ENCODE assay signal across 11 cellular contexts in the genomic region with DNA sequence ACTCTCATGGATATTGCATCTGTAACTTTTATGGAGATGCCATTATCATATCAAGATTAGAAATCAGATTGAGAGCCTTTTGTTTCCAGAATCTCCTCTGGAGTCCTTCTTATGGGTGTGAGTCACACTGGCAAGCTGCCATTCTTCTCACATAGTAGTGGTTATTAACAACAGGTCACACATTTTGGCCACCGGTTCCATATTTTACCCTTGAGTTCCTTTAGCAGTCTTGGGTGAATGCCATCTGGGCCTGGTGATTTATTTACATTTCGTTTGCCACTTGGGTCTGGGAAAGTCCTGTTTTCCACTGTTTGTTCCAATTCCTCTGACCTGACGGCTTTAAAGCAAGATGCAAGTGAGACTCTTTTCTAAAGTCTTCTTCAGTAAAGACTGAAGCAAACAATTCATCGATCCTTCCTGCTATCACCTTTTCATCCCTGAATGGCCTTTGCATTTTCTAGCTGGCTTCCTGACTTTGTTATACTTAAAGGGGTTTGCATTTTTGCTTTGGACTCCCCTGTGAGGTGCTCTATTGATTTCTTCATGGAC.
A peak's percentile ranks its signal among the peaks of the same experiment; 100 is the strongest.
DNase-seq lines count a peak whose midpoint lies in the region; ATAC-seq, FAIRE-seq and TF ChIP-seq lines count a peak whose summit lies in the region.
"Had no signal": no experiment of that assay in that cellular context is flagged by ENCODE, and none has a peak within 500 bp of the region (broad histone marks: within the 10 kb centered on the region; RNA-seq: fewer than 3 reads in every experiment).

No MANE protein-coding gene starts in this region.

- TF ChIP-seq CTCF in astrocyte of the spinal cord (IDR thresholded peaks at IDR 0.05; ENCODE audit: low read depth, low read length) (no peak), left lung (IDR thresholded peaks at IDR 0.05) (no peak)

- H3K4me1 ChIP-seq in HUES64 (ENCODE audit: insufficient read depth, low read length) (peaks cover 22% of the 10 kb centered on the region), left lung (peaks cover 3 to 10% of the 10 kb centered on the region in 2 donors)

- ATAC-seq in left lung = peak; percentile 79
- ATAC-seq in HG02970 (IDR thresholded peaks at IDR 0.05; ENCODE audit: low FRiP score, unreplicated experiment) = no peak
- no peak for ATAC-seq in GM19324 (IDR thresholded peaks at IDR 0.05; ENCODE audit: low FRiP score, unreplicated experiment)
- ATAC-seq: activated T-helper 17 cell treated with anti-CD3 and anti-CD28 coated beads, Interleukin-2, amount 50 U/mL, for 72 hours had no signal

- H3K4me3 ChIP-seq in HUES64 (ENCODE audit: low read length) (no peak overlapping the region), astrocyte of the spinal cord (ENCODE audit: low read depth, low read length) (no peak overlapping the region), left lung (no peak overlapping the region)

- in situ Hi-C loops in astrocyte of the spinal cord (cut with HindIII; ENCODE audit: low sequenced_read_pairs) = no loop called here

- H3K36me3 ChIP-seq in HUES64 (ENCODE audit: insufficient read depth, low read length) (no peaks in the 10 kb centered on the region), left lung (no peaks in the 10 kb centered on the region)
- H3K36me3 ChIP-seq: neutrophil had no signal

- no peaks in the 10 kb centered on the region for H3K27me3 ChIP-seq in HUES64 (ENCODE audit: insufficient read depth, low read length)
- H3K27me3 ChIP-seq in left lung = no peaks in the 10 kb centered on the region
- H3K27me3 ChIP-seq: neutrophil had no signal

- no peak for TF ChIP-seq POLR2A in GM12891 (IDR thresholded peaks at IDR 0.05; ENCODE audit: low read depth, low read length)

- peak overlapping the region; percentile 77 for H3K27ac ChIP-seq in HUES64 (ENCODE audit: low read depth, low read length)
- peak overlapping the region; percentile 30 to 74 for H3K27ac ChIP-seq in left lung
- H3K27ac ChIP-seq: KMS-11, neutrophil had no signal

- peak overlapping the region; percentile 28; the same call in 1 of the 2 replicates for H3K9ac ChIP-seq in HUES64 (ENCODE audit: low read depth, low read length)
- H3K9ac ChIP-seq: KMS-11 had no signal

- 54% methylated on average over 4 of the region's 4 CpGs for WGBS in HUES64

- H3K9me3 ChIP-seq in HUES64 (ENCODE audit: insufficient read depth, low read depth, low read length) (no peaks in the 10 kb centered on the region), left lung (no peaks in the 10 kb centered on the region)
- H3K9me3 ChIP-seq: neutrophil had no signal

- DNase-seq in COLO829 (ENCODE audit: low spot score) = peak; percentile 65
- DNase-seq in astrocyte of the spinal cord (ENCODE audit: low read depth, low spot score) = peak; percentile 95
- DNase-seq in left lung = peak in 1 of 2 donors; percentile 76
- no peak for DNase-seq in GM12891 (ENCODE audit: insufficient read length, low spot score)
- DNase-seq in activated gamma-delta T cell treated with Interleukin-2 at 50 U/mL for 16 hours = no peak

- intact Hi-C loops in left lung (cut with DNase I) = no loop called here

- FAIRE-seq in GM12891 (lab: Jason Lieb, UNC) = no peak

TF ChIP-seq in GM12891, 5 proteins besides CTCF, POLR2A, EP300 and RAD21:
- TF ChIP-seq PAX5 (IDR thresholded peaks at IDR 0.05; ENCODE audit: insufficient read depth, low read length, severe bottlenecking) (no peak), SPI1 (IDR thresholded peaks at IDR 0.05; ENCODE audit: low read depth, low read length) (no peak), POU2F2 (IDR thresholded peaks at IDR 0.05; ENCODE audit: low read depth, low read length) (no peak), TAF1 (IDR thresholded peaks at IDR 0.05; ENCODE audit: low read depth, low read length) (no peak), POLR2AphosphoS5 (IDR thresholded peaks at IDR 0.05; ENCODE audit: low read depth, low read length) (no peak)

Comparison
In these comparisons a context has a peak if more than half of its experiments do, and no peak if none do; other contexts are left out.
1. DNase-seq: peak in COLO829 (single experiment) and astrocyte of the spinal cord (single experiment); none in GM12891 (single experiment) and activated gamma-delta T cell treated with Interleukin-2 at 50 U/mL for 16 hours (single experiment).